Comparison of ENCODE assay signal across 18 cellular contexts in genomic region chr2:392921-393270, GRCh38.
"Had no signal": no experiment of that assay in that cellular context is flagged by ENCODE, and none has a peak within 500 bp of the region (broad histone marks: within the 10 kb centered on the region; RNA-seq: fewer than 3 reads in every experiment).

No MANE protein-coding gene starts in this region.

- ATAC-seq: activated T-helper 17 cell treated with anti-CD3 and anti-CD28 coated beads, Interleukin-2, amount 50 U/mL, for 72 hours; gastroesophageal sphincter; heart left ventricle; stimulated activated effector memory CD8-positive, alpha-beta T cell treated with anti-CD3 and anti-CD28 coated beads, Interleukin-12 subunit alpha, Interleukin-12 subunit beta, amount 100 ng/mL, for 72 hours had no signal

- H3K27ac Mint-ChIP-seq: activated CD4-positive, alpha-beta memory T cell treated with anti-CD3 and anti-CD28 coated beads for 36 hours; activated T-helper 17 cell treated with anti-CD3 and anti-CD28 coated beads, Interleukin-2, amount 50 U/mL, for 72 hours; stimulated activated effector memory CD8-positive, alpha-beta T cell treated with anti-CD3 and anti-CD28 coated beads, Interleukin-12 subunit alpha, Interleukin-12 subunit beta, amount 100 ng/mL, for 72 hours had no signal

- H3K36me3 ChIP-seq: ascending aorta, gastroesophageal sphincter, heart left ventricle, left ventricle myocardium inferior, stomach had no signal

- H3K9ac ChIP-seq: parathyroid adenoma had no signal

- H3K36me3 Mint-ChIP-seq: activated CD4-positive, alpha-beta memory T cell treated with anti-CD3 and anti-CD28 coated beads for 36 hours; stimulated activated effector memory CD8-positive, alpha-beta T cell treated with anti-CD3 and anti-CD28 coated beads, Interleukin-12 subunit alpha, Interleukin-12 subunit beta, amount 100 ng/mL, for 72 hours had no signal

- DNase-seq: activated CD4-positive, alpha-beta memory T cell treated with anti-CD3 and anti-CD28 coated beads for 36 hours; activated CD4-positive, CD25-positive, alpha-beta regulatory T cell treated with anti-CD3 and anti-CD28 coated beads, Interleukin-2, amount 50 U/mL, for 72 hours; activated naive CD4-positive, alpha-beta T cell; cerebellar nuclear complex; cortex of kidney; heart left ventricle; kidney glomerular epithelial cell; left ventricle myocardium inferior; mammary epithelial cell; stimulated activated CD4-positive, alpha-beta T cell treated with anti-CD3 and anti-CD28 coated beads, Interleukin-4, amount 100 ng/mL, for 24 hours; stomach; testis had no signal

- H3K79me2 ChIP-seq: parathyroid adenoma had no signal

- H3K27me3 ChIP-seq: ascending aorta, testis had no signal

- H3K27ac ChIP-seq: ascending aorta, gastroesophageal sphincter, heart left ventricle, left ventricle myocardium inferior, parathyroid adenoma, stomach, testis had no signal

- H3K27me3 Mint-ChIP-seq: activated T-helper 17 cell treated with anti-CD3 and anti-CD28 coated beads, Interleukin-2, amount 50 U/mL, for 72 hours had no signal

- H3K4me2 ChIP-seq: smooth muscle cell had no signal

- H3K4me1 ChIP-seq: ascending aorta, gastroesophageal sphincter, heart left ventricle, left ventricle myocardium inferior, parathyroid adenoma, stomach, testis had no signal

- H2AFZ ChIP-seq: parathyroid adenoma had no signal

- H3K4me3 ChIP-seq: ascending aorta, gastroesophageal sphincter, heart left ventricle, left ventricle myocardium inferior, smooth muscle cell, stomach, testis had no signal

- H3K4me3 Mint-ChIP-seq: activated CD4-positive, alpha-beta memory T cell treated with anti-CD3 and anti-CD28 coated beads for 36 hours had no signal

- H3K9me3 ChIP-seq: ascending aorta, gastroesophageal sphincter, heart left ventricle, left ventricle myocardium inferior, stomach, testis had no signal
